ENCODE assay signal across 8 cellular contexts in genomic region chr12:2284857-2285256, GRCh38.
A peak's percentile ranks its signal among the peaks of the same experiment; 100 is the strongest.
DNase-seq lines count a peak whose midpoint lies in the region; ATAC-seq, FAIRE-seq and TF ChIP-seq lines count a peak whose summit lies in the region.

No MANE protein-coding gene starts in this region.

- peak; percentile 22 for DNase-seq in GM19239 (ENCODE audit: insufficient read length, low spot score)
- peak; percentile 88 for DNase-seq in NCI-H345 (lab: John Stamatoyannopoulos, UW)
- DNase-seq in heart left ventricle, result peak; percentile 79 to 92 (median 89)
- peak; percentile 74 to 76 for DNase-seq in psoas muscle
- DNase-seq in CD4-positive, alpha-beta memory T cell, result no peak
- no peak for DNase-seq in middle frontal gyrus (ENCODE audit: extremely low spot score, low spot score)

- peak; percentile 18 for FAIRE-seq in GM19239 (lab: Jason Lieb, UNC)

- no peak overlapping the region for H3K4me3 Mint-ChIP-seq in activated T-helper 17 cell treated with anti-CD3 and anti-CD28 coated beads, Interleukin-2, amount 50 U/mL, for 72 hours
- H3K4me3 Mint-ChIP-seq in CD4-positive, alpha-beta memory T cell, result no peak overlapping the region

- H3K27ac ChIP-seq in BLaER1 treated with 17β-estradiol and CSF1 and Interleukin-3, amounts not matched to agents 10 nM and 100 nM, result peak overlapping the region in 10 of 11 experiments; percentile 40 to 92 (median 81); a peak in 20 of 22 replicates
- H3K27ac ChIP-seq in heart left ventricle (peak overlapping the region in 10 of 12 donors; percentile 58 to 82 (median 76)), psoas muscle (no peak overlapping the region)
- H3K27ac ChIP-seq in CD4-positive, alpha-beta memory T cell (ENCODE audit: low read depth, low read length), result no peak overlapping the region

- H3K9me3 ChIP-seq in BLaER1 treated with 17β-estradiol and CSF1 and Interleukin-3, amounts not matched to agents 10 nM and 100 nM (replicated peaks in 1 of 11), result peaks cover 6 to 26% (median 19%) of the 10 kb centered on the region in 11 experiments
- H3K9me3 ChIP-seq in heart left ventricle (no peaks in the 10 kb centered on the region), psoas muscle (no peaks in the 10 kb centered on the region)
- H3K9me3 ChIP-seq in CD4-positive, alpha-beta memory T cell (ENCODE audit: control insufficient read depth in 1 of 2, low read length in 2 of 2), result no peaks in the 10 kb centered on the region

- intact Hi-C loops in heart left ventricle (cut with DNase I) (loop anchor here in 4 of 10 donors (5.0 to 10.0 kb wide), 5 partner anchors 120 to 488 kb away; partner anchors contain the start of gene CACNA1C (in 2 of the 4)), psoas muscle (cut with DNase I) (loop anchor here (5.0 to 10.0 kb wide), 2 partner anchors 228 to 230 kb away; partner anchors contain the start of gene CACNA1C (in 1 of the 2))
- intact Hi-C loops in CD4-positive, alpha-beta memory T cell (cut with micrococcal nuclease), result no loop called here

- POLR2A ChIA-PET in CD4-positive, alpha-beta memory T cell (lab: Charles Lee; ENCODE audit: partially characterized antibody), result no interaction called here

- H3K4me3 ChIP-seq in BLaER1 treated with 17β-estradiol and CSF1 and Interleukin-3, amounts not matched to agents 10 nM and 100 nM, result peak overlapping the region in 2 of 10 experiments; percentile 13 to 28; a peak in 2 of 20 replicates
- H3K4me3 ChIP-seq in heart left ventricle, result no peak overlapping the region
- H3K4me3 ChIP-seq in psoas muscle, result no peak overlapping the region
- no peak overlapping the region for H3K4me3 ChIP-seq in CD4-positive, alpha-beta memory T cell (ENCODE audit: low read length in 2 of 2)

- H3K36me3 ChIP-seq in BLaER1 treated with 17β-estradiol and CSF1 and Interleukin-3, amounts not matched to agents 10 nM and 100 nM, result no peaks in the 10 kb centered on the region
- H3K36me3 ChIP-seq in heart left ventricle (no peaks in the 10 kb centered on the region), psoas muscle (ENCODE audit: insufficient read depth in 1 of 2, low read depth in 1 of 2) (no peaks in the 10 kb centered on the region)
- no peaks in the 10 kb centered on the region for H3K36me3 ChIP-seq in CD4-positive, alpha-beta memory T cell (ENCODE audit: insufficient read depth, low read length)

- no peaks in the 10 kb centered on the region for H3K36me3 Mint-ChIP-seq in activated T-helper 17 cell treated with anti-CD3 and anti-CD28 coated beads, Interleukin-2, amount 50 U/mL, for 72 hours (ENCODE audit: low read depth)
- no peaks in the 10 kb centered on the region for H3K36me3 Mint-ChIP-seq in CD4-positive, alpha-beta memory T cell

- TF ChIP-seq CTCF in heart left ventricle (IDR thresholded peaks at IDR 0.05) (peak; percentile 45 to 77 (median 64)), psoas muscle (IDR thresholded peaks at IDR 0.05) (peak; percentile 54)

- no peak overlapping the region for H3K27ac Mint-ChIP-seq in activated T-helper 17 cell treated with anti-CD3 and anti-CD28 coated beads, Interleukin-2, amount 50 U/mL, for 72 hours
- no peak overlapping the region for H3K27ac Mint-ChIP-seq in CD4-positive, alpha-beta memory T cell

- no peaks in the 10 kb centered on the region for H3K4me1 Mint-ChIP-seq in activated T-helper 17 cell treated with anti-CD3 and anti-CD28 coated beads, Interleukin-2, amount 50 U/mL, for 72 hours
- H3K4me1 Mint-ChIP-seq in CD4-positive, alpha-beta memory T cell, result no peaks in the 10 kb centered on the region

- peaks cover 34% of the 10 kb centered on the region for H3K27me3 Mint-ChIP-seq in activated T-helper 17 cell treated with anti-CD3 and anti-CD28 coated beads, Interleukin-2, amount 50 U/mL, for 72 hours
- peaks cover 12 to 34% of the 10 kb centered on the region in 2 donors for H3K27me3 Mint-ChIP-seq in CD4-positive, alpha-beta memory T cell

- no peaks in the 10 kb centered on the region for H3K27me3 ChIP-seq in BLaER1 treated with 17β-estradiol and CSF1 and Interleukin-3, amounts not matched to agents 10 nM and 100 nM
- no peaks in the 10 kb centered on the region for H3K27me3 ChIP-seq in heart left ventricle
- H3K27me3 ChIP-seq in psoas muscle (ENCODE audit: insufficient read depth in 3 of 3, low read length in 2 of 3), result peaks cover 0 to 11% (median 0%) of the 10 kb centered on the region in 3 donors
- H3K27me3 ChIP-seq in CD4-positive, alpha-beta memory T cell (ENCODE audit: insufficient read depth, low read length), result peaks cover 5% of the 10 kb centered on the region

- WGBS in heart left ventricle, 4 donors, result 29 to 42% (median 38%) methylated on average over 7 to 8 of the region's 8 CpGs
- 23 to 30% (median 29%) methylated on average over 8 of the region's 8 CpGs for WGBS in psoas muscle, 3 donors

- CTCF ChIA-PET in CD4-positive, alpha-beta memory T cell (lab: Charles Lee; ENCODE audit: partially characterized antibody), result interaction anchor here (1.6 kb wide), 1 partner anchor 8 kb away, joined by 6 read pairs; no protein-coding TSS in a partner anchor

- H3K9ac ChIP-seq in BLaER1 treated with 17β-estradiol and CSF1 and Interleukin-3, amounts not matched to agents 10 nM and 100 nM, result peak overlapping the region in 9 of 11 experiments; percentile 50 to 79 (median 73); a peak in 17 of 22 replicates

- peak overlapping the region; percentile 73 to 89 (median 81) for H3K4me2 ChIP-seq in BLaER1 treated with 17β-estradiol and CSF1 and Interleukin-3, amounts not matched to agents 10 nM and 100 nM

- peak; percentile 35 for ATAC-seq in activated T-helper 17 cell treated with anti-CD3 and anti-CD28 coated beads, Interleukin-2, amount 50 U/mL, for 72 hours (replicated peaks)
- ATAC-seq in heart left ventricle, result peak; percentile 77 to 87 (median 82)
- peak; percentile 74 to 87 (median 86) for ATAC-seq in psoas muscle

- peaks cover 7% of the 10 kb centered on the region for H3K9me3 Mint-ChIP-seq in activated T-helper 17 cell treated with anti-CD3 and anti-CD28 coated beads, Interleukin-2, amount 50 U/mL, for 72 hours
- H3K9me3 Mint-ChIP-seq in CD4-positive, alpha-beta memory T cell, result peaks cover 0 to 14% (median 2%) of the 10 kb centered on the region in 8 donors

- no peaks in the 10 kb centered on the region for H4K20me1 ChIP-seq in BLaER1 treated with 17β-estradiol and CSF1 and Interleukin-3, amounts not matched to agents 10 nM and 100 nM

- peaks cover 63 to 81% (median 76%) of the 10 kb centered on the region in 10 experiments for H3K4me1 ChIP-seq in BLaER1 treated with 17β-estradiol and CSF1 and Interleukin-3, amounts not matched to agents 10 nM and 100 nM
- peaks cover 4 to 88% (median 79%) of the 10 kb centered on the region in 12 donors for H3K4me1 ChIP-seq in heart left ventricle
- H3K4me1 ChIP-seq in psoas muscle, result no peaks in the 10 kb centered on the region
- H3K4me1 ChIP-seq in CD4-positive, alpha-beta memory T cell (ENCODE audit: insufficient read depth, low read length), result no peaks in the 10 kb centered on the region

- TF ChIP-seq POLR2A in heart left ventricle (IDR thresholded peaks at IDR 0.05), result no peak

Comparison
In these comparisons a context has a peak if more than half of its experiments do, and no peak if none do; other contexts are left out.
1. H3K27ac ChIP-seq: peak in BLaER1 treated with 17β-estradiol and CSF1 and Interleukin-3, amounts not matched to agents 10 nM and 100 nM (10 of 11) and heart left ventricle (10 of 12); none in psoas muscle (single experiment) and CD4-positive, alpha-beta memory T cell (single experiment).
2. DNase-seq: peak in GM19239 (single experiment), NCI-H345 (single experiment), heart left ventricle (5 of 5) and psoas muscle (2 of 2); none in CD4-positive, alpha-beta memory T cell (0 of 5) and middle frontal gyrus (single experiment).
3. ATAC-seq: peak in every context shown above with its lines; median percentile 86 in psoas muscle; 82 in heart left ventricle; 35 in activated T-helper 17 cell treated with anti-CD3 and anti-CD28 coated beads, Interleukin-2, amount 50 U/mL, for 72 hours.